Comparison of ENCODE assay signal across 14 cellular contexts in the genomic region with DNA sequence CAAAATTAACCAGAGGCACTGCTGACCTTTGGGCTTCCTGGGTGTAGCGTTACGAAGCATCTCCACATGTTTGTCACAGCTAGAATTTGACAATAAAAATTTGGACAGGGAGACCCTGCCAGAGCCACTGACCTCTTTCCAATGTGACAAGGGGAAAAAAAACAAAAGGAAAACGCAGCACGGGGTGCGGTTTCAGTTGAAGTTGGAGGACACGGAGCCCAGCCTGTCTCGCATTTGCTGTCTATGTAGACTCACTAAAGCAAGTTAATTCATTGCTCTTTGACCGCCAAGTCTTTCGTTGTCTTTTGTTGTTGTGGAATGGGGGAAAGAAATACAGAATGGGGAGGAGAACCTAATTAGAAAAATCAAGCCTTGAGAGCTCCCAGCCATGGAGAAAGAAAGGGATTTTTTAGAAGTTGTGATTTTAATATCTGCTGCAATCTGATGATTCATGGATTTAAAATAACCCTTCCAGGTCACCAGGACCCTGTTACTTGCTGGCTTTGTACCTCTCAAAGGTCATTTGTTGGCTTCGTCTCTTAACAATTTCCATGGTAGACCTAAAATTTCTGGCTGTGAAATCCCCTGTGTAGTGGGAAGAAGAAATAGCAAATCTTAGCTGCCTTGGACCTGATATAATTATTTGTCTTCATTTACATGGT.
DNase-seq lines count a peak whose midpoint lies in the region; ATAC-seq and TF ChIP-seq lines count a peak whose summit lies in the region.
"Had no signal": no experiment of that assay in that cellular context is flagged by ENCODE, and none has a peak within 500 bp of the region (broad histone marks: within the 10 kb centered on the region; RNA-seq: fewer than 3 reads in every experiment).

No MANE protein-coding gene starts in this region.

- intact Hi-C loops in stomach (cut with DNase I; ENCODE audit: low total_unique reads) = no loop called here

- no peak for ATAC-seq in HG03432 (IDR thresholded peaks at IDR 0.05; ENCODE audit: unreplicated experiment)

- peaks cover 51% of the 10 kb centered on the region for H3K4me1 Mint-ChIP-seq in HFFc6 (ENCODE audit: low read depth)

- TF ChIP-seq CTCF in HFFc6 (IDR thresholded peaks at IDR 0.05) (no peak), coronary artery (IDR thresholded peaks at IDR 0.05) (no peak), stomach (IDR thresholded peaks at IDR 0.05) (no peak)

- H3K27ac ChIP-seq in coronary artery (peak overlapping the region; percentile 66 to 74), stomach (peak overlapping the region in 4 of 5 donors; percentile 6 to 66 (median 31))
- H3K27ac ChIP-seq: KMS-11 had no signal

- TF ChIP-seq EP300 in stomach (IDR thresholded peaks at IDR 0.05) = no peak

- peaks cover 8% of the 10 kb centered on the region for H3K27me3 Mint-ChIP-seq in HFFc6 (ENCODE audit: insufficient read depth)

- H3K9me3 ChIP-seq in stomach = no peaks in the 10 kb centered on the region

- no peak for DNase-seq in HFFc6
- DNase-seq in coronary artery (ENCODE audit: low spot score) = no peak
- peak; percentile 40 for DNase-seq in midbrain (lab: John Stamatoyannopoulos, UW)
- no peak for DNase-seq in stomach
- no peak for DNase-seq in NCI-H2171 treated with DMSO at 0.1 percent for 48 hours (lab: John Stamatoyannopoulos, UW)
- no peak for DNase-seq in NCI-H226
- DNase-seq in stimulated activated CD4-positive, alpha-beta T cell treated with anti-CD3 and anti-CD28 coated beads, Interleukin-4, amount 100 ng/mL, for 4 hours = no peak
- DNase-seq: activated CD4-positive, alpha-beta T cell treated with anti-CD3 and anti-CD28 coated beads, Interleukin-2, amount 50 U/mL, for 4 hours; left colon; NCI-H187 treated with DMSO at 0.1 percent for 48 hours; NCI-H748 treated with DMSO at 0.1 percent for 48 hours; T-helper 9 cell had no signal

- H3K36me3 Mint-ChIP-seq in HFFc6 (ENCODE audit: low read depth) = peaks cover 23% of the 10 kb centered on the region

- H3K27ac Mint-ChIP-seq in HFFc6 = peak overlapping the region; percentile 22; the same call in 1 of the 2 replicates

- no peaks in the 10 kb centered on the region for H3K9me3 Mint-ChIP-seq in HFFc6

- peak overlapping the region; percentile 43 for H3K4me3 Mint-ChIP-seq in HFFc6

- H3K27me3 ChIP-seq in stomach = no peaks in the 10 kb centered on the region

- H3K36me3 ChIP-seq in stomach = no peaks in the 10 kb centered on the region

- peak overlapping the region; percentile 7 for H3K4me3 ChIP-seq in coronary artery
- no peak overlapping the region for H3K4me3 ChIP-seq in stomach

- no peak for TF ChIP-seq POLR2A in stomach (IDR thresholded peaks at IDR 0.05)

- WGBS in stomach, 5 donors = 58 to 79% (median 65%) methylated on average over 10 of the region's 10 CpGs

- peaks cover 25 to 66% (median 45%) of the 10 kb centered on the region in 4 donors for H3K4me1 ChIP-seq in stomach
